In the genomic region with DNA sequence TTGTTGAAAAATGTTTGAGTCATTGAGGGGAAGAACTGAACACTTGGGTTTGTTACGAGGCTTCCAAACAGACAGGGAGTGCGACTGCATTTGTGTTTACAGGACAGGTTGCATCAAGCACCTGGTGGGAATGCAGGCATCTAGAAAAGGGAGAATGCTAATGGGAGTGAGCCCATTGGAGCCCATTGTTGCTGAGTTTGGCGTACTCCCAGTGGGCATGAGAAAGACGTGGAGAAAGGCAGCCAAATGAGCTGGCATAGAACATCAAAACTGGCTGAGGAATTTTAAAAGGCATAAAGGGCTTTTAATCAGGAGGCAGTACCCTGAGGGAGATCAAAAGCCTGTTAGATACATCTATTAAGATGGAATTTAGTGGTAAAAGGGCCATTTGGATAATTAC, we compare ENCODE assay signal across 14 cellular contexts.
"Had no signal": no experiment of that assay in that cellular context is flagged by ENCODE, and none has a peak within 500 bp of the region (broad histone marks: within the 10 kb centered on the region; RNA-seq: fewer than 3 reads in every experiment).

No MANE protein-coding gene starts in this region.

- DNase-seq: activated CD4-positive, alpha-beta T cell treated with anti-CD3 and anti-CD28 coated beads for 1 hour; activated CD4-positive, alpha-beta T cell treated with anti-CD3 and anti-CD28 coated beads, Interleukin-2, amount 50 U/mL, for 48 hours; activated CD8-positive, alpha-beta memory T cell treated with anti-CD3 and anti-CD28 coated beads, Interleukin-2, amount 10 ng/mL, durations not matched to agents 7 days and 5 days; activated effector memory CD4-positive, alpha-beta T cell treated with Interleukin-2 at 50 U/mL for 16 hours; activated T-cell treated with anti-CD3 and anti-CD28 coated beads, Interleukin-2, amount 50 U/mL, for 24 hours; esophagus squamous epithelium; foreskin fibroblast; heart left ventricle; naive thymus-derived CD4-positive, alpha-beta T cell; spleen; stimulated activated CD4-positive, alpha-beta T cell treated with anti-CD3 and anti-CD28 coated beads, Interleukin-1b, Interleukin-23, amount 100 ng/mL, for 48 hours; stimulated activated naive B cell treated with anti-CD40 and anti-IgM and Interleukin-4, amounts not matched to agents 10 μg/mL and 1 μg/mL and 100 μg/mL, for 72 hours; transverse colon had no signal

- H3K4me3 ChIP-seq: esophagus squamous epithelium, heart left ventricle, spleen, transverse colon had no signal

- H3K9me3 ChIP-seq: esophagus squamous epithelium, heart left ventricle, transverse colon had no signal

- H3K36me3 ChIP-seq: esophagus squamous epithelium, heart left ventricle, spleen, transverse colon had no signal

- H3K4me1 ChIP-seq: esophagus squamous epithelium, heart left ventricle, spleen, transverse colon had no signal

- H3K27me3 ChIP-seq: esophagus squamous epithelium, heart left ventricle, spleen, transverse colon had no signal

- ATAC-seq: activated CD8-positive, alpha-beta memory T cell treated with anti-CD3 and anti-CD28 coated beads, Interleukin-2, amount 10 ng/mL, durations not matched to agents 7 days and 5 days; heart left ventricle; naive thymus-derived CD4-positive, alpha-beta T cell; sciatic nerve; stimulated activated naive B cell treated with anti-CD40 and anti-IgM and Interleukin-4, amounts not matched to agents 10 μg/mL and 1 μg/mL and 100 μg/mL, for 72 hours had no signal

- H3K27ac ChIP-seq: esophagus squamous epithelium, heart left ventricle, spleen, transverse colon had no signal
